ENCODE assay signal across 10 cellular contexts in genomic region chr1:1004780-1005697, GRCh38. TPM values are rescaled to one million over a fixed set of nuclear protein-coding genes. Genes with fewer than 3 reads are reported as not detected.
DNase-seq lines count a peak whose midpoint lies in the region; ATAC-seq lines count a peak whose summit lies in the region.
"Had no signal": no experiment of that assay in that cellular context is flagged by ENCODE, and none has a peak within 500 bp of the region (broad histone marks: within the 10 kb centered on the region; RNA-seq: fewer than 3 reads in every experiment).

No MANE protein-coding gene starts in this region.

- DNase-seq in NCI-H345 (lab: John Stamatoyannopoulos, UW) (peak; percentile 16), NCI-H345 treated with DMSO at 0.1 percent for 48 hours (lab: John Stamatoyannopoulos, UW; ENCODE audit: unreplicated experiment) (no peak), SW480 (ENCODE audit: low spot score) (peak; percentile 84), left ventricle myocardium superior (peak; percentile 73)
- no peak for DNase-seq in stimulated activated effector memory CD8-positive, alpha-beta T cell treated with anti-CD3 and anti-CD28 coated beads, Interleukin-12 subunit alpha, Interleukin-12 subunit beta, amount 100 ng/mL, for 72 hours (ENCODE audit: low spot score in 2 of 2)
- no peak for DNase-seq in stimulated activated CD4-positive, alpha-beta T cell treated with anti-CD3 and anti-CD28 coated beads, Interleukin-12 subunit alpha, Interleukin-12 subunit beta, amount 100 ng/mL, for 4 hours
- no peak for DNase-seq in activated T-cell treated with anti-CD3 and anti-CD28 coated beads, Interleukin-2, amount 50 U/mL, for 48 hours
- DNase-seq: ACHN; activated naive CD4-positive, alpha-beta T cell treated with anti-CD3 and anti-CD28 coated beads for 36 hours had no signal

- no peaks in the 10 kb centered on the region for H3K36me3 Mint-ChIP-seq in stimulated activated effector memory CD8-positive, alpha-beta T cell treated with anti-CD3 and anti-CD28 coated beads, Interleukin-12 subunit alpha, Interleukin-12 subunit beta, amount 100 ng/mL, for 72 hours

- ATAC-seq in left ventricle myocardium superior: peak; percentile 27
- no peak for ATAC-seq in stimulated activated effector memory CD8-positive, alpha-beta T cell treated with anti-CD3 and anti-CD28 coated beads, Interleukin-12 subunit alpha, Interleukin-12 subunit beta, amount 100 ng/mL, for 72 hours
- no peak for ATAC-seq in GM21528 (IDR thresholded peaks at IDR 0.05; ENCODE audit: low FRiP score, unreplicated experiment)

- intact Hi-C loops in left ventricle myocardium superior (cut with micrococcal nuclease): no loop called here

- H3K4me1 Mint-ChIP-seq in stimulated activated effector memory CD8-positive, alpha-beta T cell treated with anti-CD3 and anti-CD28 coated beads, Interleukin-12 subunit alpha, Interleukin-12 subunit beta, amount 100 ng/mL, for 72 hours: peaks cover 27% of the 10 kb centered on the region

- peak overlapping the region; percentile 81 for H3K27ac Mint-ChIP-seq in stimulated activated effector memory CD8-positive, alpha-beta T cell treated with anti-CD3 and anti-CD28 coated beads, Interleukin-12 subunit alpha, Interleukin-12 subunit beta, amount 100 ng/mL, for 72 hours
- H3K27ac Mint-ChIP-seq: activated naive CD4-positive, alpha-beta T cell treated with anti-CD3 and anti-CD28 coated beads for 36 hours had no signal

- no peak overlapping the region for H3K4me3 Mint-ChIP-seq in stimulated activated effector memory CD8-positive, alpha-beta T cell treated with anti-CD3 and anti-CD28 coated beads, Interleukin-12 subunit alpha, Interleukin-12 subunit beta, amount 100 ng/mL, for 72 hours
- H3K4me3 Mint-ChIP-seq: activated naive CD4-positive, alpha-beta T cell treated with anti-CD3 and anti-CD28 coated beads for 36 hours had no signal

- H3K9me3 Mint-ChIP-seq in stimulated activated effector memory CD8-positive, alpha-beta T cell treated with anti-CD3 and anti-CD28 coated beads, Interleukin-12 subunit alpha, Interleukin-12 subunit beta, amount 100 ng/mL, for 72 hours: peaks cover 2% of the 10 kb centered on the region
- H3K9me3 Mint-ChIP-seq: activated naive CD4-positive, alpha-beta T cell treated with anti-CD3 and anti-CD28 coated beads for 36 hours had no signal

RNA-seq across cellular contexts. Expression of gene HES4, which starts 5.1 kb away (rescaled TPM):
- total RNA-seq in left ventricle myocardium superior: 39.4 TPM

RNA-seq across cellular contexts. Expression of gene ISG15, which starts 8.3 kb away (rescaled TPM):
- total RNA-seq in left ventricle myocardium superior: 16.4 TPM

RNA-seq across cellular contexts. Expression of gene AGRN, which starts 14.9 kb away (rescaled TPM):
- total RNA-seq in left ventricle myocardium superior: 18.5 TPM

RNA-seq across cellular contexts. Expression of gene PERM1, which starts 23.1 kb away (rescaled TPM):
- 187 TPM for total RNA-seq in left ventricle myocardium superior
- total RNA-seq: activated naive CD4-positive, alpha-beta T cell treated with anti-CD3 and anti-CD28 coated beads for 36 hours had no signal

RNA-seq across cellular contexts. Expression of gene PLEKHN1, which starts 38.8 kb away (rescaled TPM):
- total RNA-seq in left ventricle myocardium superior: not detected

Comparison
In these comparisons a context has a peak if more than half of its experiments do, and no peak if none do; other contexts are left out.
1. DNase-seq: peak in NCI-H345 (single experiment), SW480 (single experiment) and left ventricle myocardium superior (single experiment); none in NCI-H345 treated with DMSO at 0.1 percent for 48 hours (single experiment), stimulated activated effector memory CD8-positive, alpha-beta T cell treated with anti-CD3 and anti-CD28 coated beads, Interleukin-12 subunit alpha, Interleukin-12 subunit beta, amount 100 ng/mL, for 72 hours (0 of 2), stimulated activated CD4-positive, alpha-beta T cell treated with anti-CD3 and anti-CD28 coated beads, Interleukin-12 subunit alpha, Interleukin-12 subunit beta, amount 100 ng/mL, for 4 hours (single experiment) and activated T-cell treated with anti-CD3 and anti-CD28 coated beads, Interleukin-2, amount 50 U/mL, for 48 hours (0 of 2).